10 cellular contexts compared by ENCODE assay signal in genomic region chr4:101200561-101200960, GRCh38.
DNase-seq lines count a peak whose midpoint lies in the region; TF ChIP-seq lines count a peak whose summit lies in the region.
"Had no signal": no experiment of that assay in that cellular context is flagged by ENCODE, and none has a peak within 500 bp of the region (broad histone marks: within the 10 kb centered on the region; RNA-seq: fewer than 3 reads in every experiment).

No MANE protein-coding gene starts in this region.

- peaks cover 78% of the 10 kb centered on the region for H3K79me2 ChIP-seq in smooth muscle cell (ENCODE audit: low read depth)

- H3K4me3 ChIP-seq in foreskin fibroblast (ENCODE audit: low read depth in 1 of 2, low read length in 2 of 2) (no peak overlapping the region), smooth muscle cell (no peak overlapping the region)

- no peaks in the 10 kb centered on the region for H3K4me1 ChIP-seq in smooth muscle cell (ENCODE audit: low read depth)

- no peaks in the 10 kb centered on the region for H3K27me3 ChIP-seq in smooth muscle cell (ENCODE audit: low read depth)

- no peak overlapping the region for H3K9ac ChIP-seq in smooth muscle cell (ENCODE audit: low read depth)

- peak overlapping the region; percentile 78 for H3K27ac ChIP-seq in smooth muscle cell (ENCODE audit: low read depth)

- no peak overlapping the region for H2AFZ ChIP-seq in smooth muscle cell (ENCODE audit: low read depth)

- H4K20me1 ChIP-seq in smooth muscle cell (ENCODE audit: low read depth): peaks cover 88% of the 10 kb centered on the region

- H3K9me3 ChIP-seq in smooth muscle cell (replicated peaks; ENCODE audit: low read depth): no peaks in the 10 kb centered on the region

- TF ChIP-seq CTCF in foreskin fibroblast (IDR thresholded peaks at IDR 0.05; ENCODE audit: low read depth, low read length): no peak
- no peak for TF ChIP-seq CTCF in smooth muscle cell (IDR thresholded peaks at IDR 0.05; ENCODE audit: borderline replicate concordance, insufficient read depth, poor library complexity, severe bottlenecking)

- intact Hi-C loops in head of caudate nucleus (cut with DNase I): no loop called here

- WGBS in smooth muscle cell (ENCODE audit: low lambda C conversion rate): 29% methylated on average over 4 of the region's 4 CpGs

- H3K4me2 ChIP-seq in smooth muscle cell: peak overlapping the region; percentile 54

- H3F3A ChIP-seq in smooth muscle cell (ENCODE audit: low read depth): peaks cover 3% of the 10 kb centered on the region

- peak; percentile 69 for DNase-seq in H4 (ENCODE audit: low spot score)
- peak; percentile 67 for DNase-seq in SKM-1 (lab: John Stamatoyannopoulos, UW; ENCODE audit: unreplicated experiment)
- peak; percentile 89 to 92 for DNase-seq in foreskin fibroblast
- DNase-seq in smooth muscle cell (lab: John Stamatoyannopoulos, UW; ENCODE audit: unreplicated experiment): no peak
- no peak for DNase-seq in medulla oblongata (ENCODE audit: extremely low spot score)
- no peak for DNase-seq in stimulated activated naive CD4-positive, alpha-beta T cell (lab: John Stamatoyannopoulos, UW)
- DNase-seq in head of caudate nucleus: no peak
- DNase-seq in NCI-H2196 treated with DMSO at 0.1 percent for 48 hours (lab: John Stamatoyannopoulos, UW; ENCODE audit: unreplicated experiment): no peak
- DNase-seq: activated CD8-positive, alpha-beta memory T cell treated with anti-CD3 and anti-CD28 coated beads, Interleukin-2, amount 50 U/mL, for 4 hours; islet precursor cell had no signal

- H3K36me3 ChIP-seq in smooth muscle cell (ENCODE audit: low read depth): no peaks in the 10 kb centered on the region

Comparison
In these comparisons a context has a peak if more than half of its experiments do, and no peak if none do; other contexts are left out.
1. DNase-seq: peak in H4 (single experiment), SKM-1 (single experiment) and foreskin fibroblast (2 of 2); none in smooth muscle cell (single experiment), medulla oblongata (single experiment), stimulated activated naive CD4-positive, alpha-beta T cell (0 of 6), head of caudate nucleus (0 of 42) and NCI-H2196 treated with DMSO at 0.1 percent for 48 hours (single experiment).